ENCODE assay signal across 1 cellular context in the genomic region with DNA sequence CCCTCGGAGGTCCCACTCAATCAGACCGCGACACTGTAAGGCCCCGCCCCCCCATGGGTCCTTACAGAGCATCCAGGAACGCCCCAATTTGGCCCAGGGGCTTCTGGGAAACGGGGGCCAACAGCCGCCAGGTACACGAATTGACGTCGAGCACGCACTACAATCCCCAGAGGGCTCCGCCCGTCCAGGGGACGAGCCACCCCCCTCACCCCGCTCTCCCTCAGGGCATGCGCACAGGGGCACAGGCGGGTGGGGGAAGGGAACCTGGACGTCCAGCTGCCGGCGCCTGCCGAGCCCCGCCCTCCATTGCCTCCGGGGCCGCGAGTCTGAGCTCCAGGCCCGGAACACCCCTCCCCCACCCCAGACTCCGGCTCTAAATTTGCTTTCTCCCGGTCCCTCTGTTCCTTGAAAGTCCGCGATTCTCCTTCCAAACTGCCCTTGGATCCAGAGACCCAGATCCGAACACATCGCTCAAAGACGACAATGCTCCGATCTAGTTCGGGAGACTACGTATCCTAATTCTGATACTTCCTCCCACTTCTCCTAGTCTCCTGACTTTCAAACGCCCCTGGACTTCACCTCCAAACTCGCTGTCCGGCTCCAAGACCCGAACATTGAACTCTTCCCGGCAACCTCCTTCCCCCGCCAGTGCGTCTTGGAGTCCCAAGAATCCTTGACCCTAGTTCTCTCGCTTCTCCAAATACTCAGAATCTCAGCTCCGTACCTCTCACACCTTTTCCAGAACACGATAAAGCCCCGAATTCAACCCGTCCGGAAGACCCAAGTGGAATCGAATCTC.
TF ChIP-seq lines count a peak whose summit lies in the region.

No MANE protein-coding gene starts in this region.

TF ChIP-seq in K562, 482 proteins besides CTCF, POLR2A, EP300 and RAD21 (continues in another document):
- TF ChIP-seq OTX1 (CRISPR knock-in tag; IDR thresholded peaks at IDR 0.05) (0 out of 2 replicates have a peak, but pooled peaks have one; percentile 6), TAF15 (IDR thresholded peaks at IDR 0.05; ENCODE audit: low read depth, low read length) (no peak), SIX5 (IDR thresholded peaks at IDR 0.05; ENCODE audit: borderline replicate concordance in 1 of 2, insufficient read depth in 1 of 2, low read depth in 1 of 2, low read length in 2 of 2) (peak; percentile 71 to 82), FOSL1 (tag; conservative IDR thresholded peaks at IDR 0.05) (peak; percentile 39; the same call in 1 of the 2 replicates), HNRNPK (IDR thresholded peaks at IDR 0.05; ENCODE audit: low read depth, low read length, poor library complexity, severe bottlenecking) (peak; percentile 36), ZNF764 (CRISPR knock-in tag; IDR thresholded peaks at IDR 0.05; ENCODE audit: low read depth) (no peak), ZNF76 (CRISPR knock-in tag; IDR thresholded peaks at IDR 0.05; ENCODE audit: borderline replicate concordance) (no peak), XRCC5 (IDR thresholded peaks at IDR 0.05; ENCODE audit: low read depth, low read length) (peak; percentile 33; the same call in 1 of the 2 replicates), TRIM28 (IDR thresholded peaks at IDR 0.05) (peak; percentile 45; the same call in 1 of the 2 replicates), TBP (optimal IDR thresholded peaks at IDR 0.05; ENCODE audit: low read depth, low read length) (peak; percentile 47), ZC3H8 (IDR thresholded peaks at IDR 0.05) (0 out of 2 replicates have a peak, but pooled peaks have one; percentile 7), NEUROD1 (IDR thresholded peaks at IDR 0.05; ENCODE audit: borderline replicate concordance, low read depth, low read length, partially characterized antibody) (peak; percentile 72), RBM17 (IDR thresholded peaks at IDR 0.05; ENCODE audit: borderline replicate concordance, low read depth, low read length) (no peak), MAFG (tag; conservative IDR thresholded peaks at IDR 0.05) (no peak), HMGN3 (IDR thresholded peaks at IDR 0.05; ENCODE audit: borderline replicate concordance, extremely low read depth, insufficient read length, low read depth, low read length) (peak; percentile 98), SMARCA5 (IDR thresholded peaks at IDR 0.05) (peak; percentile 70; the same call in 1 of the 2 replicates), LEF1 (IDR thresholded peaks at IDR 0.05) (peak; percentile 81), CREB1 (IDR thresholded peaks at IDR 0.05) (peak; percentile 86), CREB1 (CRISPR knock-in tag; IDR thresholded peaks at IDR 0.05) (peak; percentile 94), DDX20 (tag; IDR thresholded peaks at IDR 0.05; ENCODE audit: low read depth) (no peak), ZZZ3 (IDR thresholded peaks at IDR 0.05) (no peak), BDP1 (IDR thresholded peaks at IDR 0.05; ENCODE audit: insufficient read depth, insufficient read length) (no peak), NFRKB (IDR thresholded peaks at IDR 0.05; ENCODE audit: low read depth) (peak; percentile 95), POLR2G (IDR thresholded peaks at IDR 0.05; ENCODE audit: low read depth, low read length) (peak; percentile 87), PHB (CRISPR knock-in tag; IDR thresholded peaks at IDR 0.05) (no peak), CHD1 (IDR thresholded peaks at IDR 0.05; ENCODE audit: low read length) (peak; percentile 95), DACH1 (IDR thresholded peaks at IDR 0.05; ENCODE audit: partially characterized antibody) (peak; percentile 58)
- TF ChIP-seq, protein P1, sequence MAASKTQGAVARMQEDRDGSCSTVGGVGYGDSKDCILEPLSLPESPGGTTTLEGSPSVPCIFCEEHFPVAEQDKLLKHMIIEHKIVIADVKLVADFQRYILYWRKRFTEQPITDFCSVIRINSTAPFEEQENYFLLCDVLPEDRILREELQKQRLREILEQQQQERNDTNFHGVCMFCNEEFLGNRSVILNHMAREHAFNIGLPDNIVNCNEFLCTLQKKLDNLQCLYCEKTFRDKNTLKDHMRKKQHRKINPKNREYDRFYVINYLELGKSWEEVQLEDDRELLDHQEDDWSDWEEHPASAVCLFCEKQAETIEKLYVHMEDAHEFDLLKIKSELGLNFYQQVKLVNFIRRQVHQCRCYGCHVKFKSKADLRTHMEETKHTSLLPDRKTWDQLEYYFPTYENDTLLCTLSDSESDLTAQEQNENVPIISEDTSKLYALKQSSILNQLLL (CRISPR knock-in tag; IDR thresholded peaks at IDR 0.05; ENCODE audit: borderline replicate concordance) = no peak
- TF ChIP-seq, protein P2, sequence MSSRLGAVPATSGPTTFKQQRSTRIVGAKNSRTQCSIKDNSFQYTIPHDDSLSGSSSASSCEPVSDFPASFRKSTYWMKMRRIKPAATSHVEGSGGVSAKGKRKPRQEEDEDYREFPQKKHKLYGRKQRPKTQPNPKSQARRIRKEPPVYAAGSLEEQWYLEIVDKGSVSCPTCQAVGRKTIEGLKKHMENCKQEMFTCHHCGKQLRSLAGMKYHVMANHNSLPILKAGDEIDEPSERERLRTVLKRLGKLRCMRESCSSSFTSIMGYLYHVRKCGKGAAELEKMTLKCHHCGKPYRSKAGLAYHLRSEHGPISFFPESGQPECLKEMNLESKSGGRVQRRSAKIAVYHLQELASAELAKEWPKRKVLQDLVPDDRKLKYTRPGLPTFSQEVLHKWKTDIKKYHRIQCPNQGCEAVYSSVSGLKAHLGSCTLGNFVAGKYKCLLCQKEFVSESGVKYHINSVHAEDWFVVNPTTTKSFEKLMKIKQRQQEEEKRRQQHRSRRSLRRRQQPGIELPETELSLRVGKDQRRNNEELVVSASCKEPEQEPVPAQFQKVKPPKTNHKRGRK (tag; IDR thresholded peaks at IDR 0.05) = no peak
- TF ChIP-seq, protein P3, sequence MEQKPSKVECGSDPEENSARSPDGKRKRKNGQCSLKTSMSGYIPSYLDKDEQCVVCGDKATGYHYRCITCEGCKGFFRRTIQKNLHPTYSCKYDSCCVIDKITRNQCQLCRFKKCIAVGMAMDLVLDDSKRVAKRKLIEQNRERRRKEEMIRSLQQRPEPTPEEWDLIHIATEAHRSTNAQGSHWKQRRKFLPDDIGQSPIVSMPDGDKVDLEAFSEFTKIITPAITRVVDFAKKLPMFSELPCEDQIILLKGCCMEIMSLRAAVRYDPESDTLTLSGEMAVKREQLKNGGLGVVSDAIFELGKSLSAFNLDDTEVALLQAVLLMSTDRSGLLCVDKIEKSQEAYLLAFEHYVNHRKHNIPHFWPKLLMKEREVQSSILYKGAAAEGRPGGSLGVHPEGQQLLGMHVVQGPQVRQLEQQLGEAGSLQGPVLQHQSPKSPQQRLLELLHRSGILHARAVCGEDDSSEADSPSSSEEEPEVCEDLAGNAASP (IDR thresholded peaks at IDR 0.05) = no peak
- TF ChIP-seq, protein P4, sequence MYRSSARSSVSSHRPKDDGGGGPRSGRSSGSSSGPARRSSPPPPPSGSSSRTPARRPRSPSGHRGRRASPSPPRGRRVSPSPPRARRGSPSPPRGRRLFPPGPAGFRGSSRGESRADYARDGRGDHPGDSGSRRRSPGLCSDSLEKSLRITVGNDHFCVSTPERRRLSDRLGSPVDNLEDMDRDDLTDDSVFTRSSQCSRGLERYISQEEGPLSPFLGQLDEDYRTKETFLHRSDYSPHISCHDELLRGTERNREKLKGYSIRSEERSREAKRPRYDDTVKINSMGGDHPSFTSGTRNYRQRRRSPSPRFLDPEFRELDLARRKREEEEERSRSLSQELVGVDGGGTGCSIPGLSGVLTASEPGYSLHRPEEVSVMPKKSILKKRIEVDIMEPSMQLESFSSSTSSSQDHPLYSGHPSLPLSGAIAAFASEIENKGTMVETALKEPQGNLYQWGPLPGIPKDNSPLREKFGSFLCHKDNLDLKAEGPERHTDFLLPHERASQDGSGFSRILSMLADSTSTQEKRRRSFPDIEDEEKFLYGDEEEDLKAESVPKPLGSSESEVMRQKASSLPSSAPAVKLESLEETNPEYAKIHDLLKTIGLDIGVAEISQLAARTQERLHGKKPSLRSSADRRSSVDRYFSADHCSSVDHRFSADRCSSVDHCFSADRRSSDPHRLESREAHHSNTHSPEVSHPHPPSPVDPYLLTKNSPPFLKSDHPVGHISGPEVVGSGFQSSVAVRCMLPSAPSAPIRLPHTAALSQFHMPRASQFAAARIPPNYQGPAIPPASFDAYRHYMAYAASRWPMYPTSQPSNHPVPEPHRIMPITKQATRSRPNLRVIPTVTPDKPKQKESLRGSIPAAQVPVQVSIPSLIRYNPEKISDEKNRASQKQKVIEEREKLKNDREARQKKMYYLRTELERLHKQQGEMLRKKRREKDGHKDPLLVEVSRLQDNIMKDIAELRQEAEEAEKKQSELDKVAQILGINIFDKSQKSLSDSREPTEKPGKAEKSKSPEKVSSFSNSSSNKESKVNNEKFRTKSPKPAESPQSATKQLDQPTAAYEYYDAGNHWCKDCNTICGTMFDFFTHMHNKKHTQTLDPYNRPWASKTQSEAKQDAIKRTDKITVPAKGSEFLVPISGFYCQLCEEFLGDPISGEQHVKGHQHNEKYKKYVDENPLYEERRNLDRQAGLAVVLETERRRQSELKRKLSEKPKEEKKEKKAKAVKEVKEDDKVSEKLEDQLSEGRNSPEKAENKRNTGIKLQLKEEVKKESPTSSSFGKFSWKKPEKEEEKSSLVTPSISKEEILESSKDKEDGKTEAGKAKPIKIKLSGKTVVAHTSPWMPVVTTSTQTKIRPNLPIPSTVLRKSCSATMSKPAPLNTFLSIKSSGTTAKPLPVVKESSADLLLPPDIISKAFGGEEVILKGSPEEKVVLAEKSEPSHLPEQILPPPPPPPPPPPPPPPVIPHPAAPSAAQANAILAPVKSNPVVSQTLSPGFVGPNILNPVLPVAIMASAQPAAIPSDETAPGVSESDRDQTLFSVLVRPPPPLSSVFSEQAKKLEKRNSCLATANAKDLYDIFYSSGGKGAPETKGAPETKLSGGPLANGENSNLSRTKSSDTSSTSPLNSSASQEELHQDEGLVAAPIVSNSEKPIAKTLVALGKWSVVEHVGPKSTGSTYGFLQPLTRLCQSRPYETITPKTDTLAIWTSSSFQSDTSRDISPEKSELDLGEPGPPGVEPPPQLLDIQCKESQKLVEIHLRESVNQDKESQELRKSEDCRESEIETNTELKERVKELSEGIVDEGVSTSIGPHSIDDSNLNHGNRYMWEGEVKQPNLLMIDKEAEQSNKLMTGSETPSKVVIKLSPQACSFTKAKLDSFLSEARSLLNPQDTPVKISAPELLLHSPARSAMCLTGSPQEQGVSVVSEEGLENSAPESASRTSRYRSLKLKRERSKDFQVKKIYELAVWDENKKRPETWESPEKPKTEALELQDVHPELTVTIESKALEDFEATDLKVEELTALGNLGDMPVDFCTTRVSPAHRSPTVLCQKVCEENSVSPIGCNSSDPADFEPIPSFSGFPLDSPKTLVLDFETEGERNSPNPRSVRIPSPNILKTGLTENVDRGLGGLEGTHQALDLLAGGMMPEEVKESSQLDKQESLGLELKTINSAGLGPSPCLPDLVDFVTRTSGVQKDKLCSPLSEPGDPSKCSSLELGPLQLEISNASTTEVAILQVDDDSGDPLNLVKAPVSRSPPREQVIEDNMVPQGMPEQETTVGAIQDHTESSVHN (IDR thresholded peaks at IDR 0.05; ENCODE audit: borderline replicate concordance in 1 of 2, low read depth in 1 of 2) = 0 out of 4 replicates have a peak, but pooled peaks of 1 of the 2 experiments have one; percentile 19
- TF ChIP-seq, protein P5, sequence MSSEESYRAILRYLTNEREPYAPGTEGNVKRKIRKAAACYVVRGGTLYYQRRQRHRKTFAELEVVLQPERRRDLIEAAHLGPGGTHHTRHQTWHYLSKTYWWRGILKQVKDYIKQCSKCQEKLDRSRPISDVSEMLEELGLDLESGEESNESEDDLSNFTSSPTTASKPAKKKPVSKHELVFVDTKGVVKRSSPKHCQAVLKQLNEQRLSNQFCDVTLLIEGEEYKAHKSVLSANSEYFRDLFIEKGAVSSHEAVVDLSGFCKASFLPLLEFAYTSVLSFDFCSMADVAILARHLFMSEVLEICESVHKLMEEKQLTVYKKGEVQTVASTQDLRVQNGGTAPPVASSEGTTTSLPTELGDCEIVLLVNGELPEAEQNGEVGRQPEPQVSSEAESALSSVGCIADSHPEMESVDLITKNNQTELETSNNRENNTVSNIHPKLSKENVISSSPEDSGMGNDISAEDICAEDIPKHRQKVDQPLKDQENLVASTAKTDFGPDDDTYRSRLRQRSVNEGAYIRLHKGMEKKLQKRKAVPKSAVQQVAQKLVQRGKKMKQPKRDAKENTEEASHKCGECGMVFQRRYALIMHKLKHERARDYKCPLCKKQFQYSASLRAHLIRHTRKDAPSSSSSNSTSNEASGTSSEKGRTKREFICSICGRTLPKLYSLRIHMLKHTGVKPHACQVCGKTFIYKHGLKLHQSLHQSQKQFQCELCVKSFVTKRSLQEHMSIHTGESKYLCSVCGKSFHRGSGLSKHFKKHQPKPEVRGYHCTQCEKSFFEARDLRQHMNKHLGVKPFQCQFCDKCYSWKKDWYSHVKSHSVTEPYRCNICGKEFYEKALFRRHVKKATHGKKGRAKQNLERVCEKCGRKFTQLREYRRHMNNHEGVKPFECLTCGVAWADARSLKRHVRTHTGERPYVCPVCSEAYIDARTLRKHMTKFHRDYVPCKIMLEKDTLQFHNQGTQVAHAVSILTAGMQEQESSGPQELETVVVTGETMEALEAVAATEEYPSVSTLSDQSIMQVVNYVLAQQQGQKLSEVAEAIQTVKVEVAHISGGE (CRISPR knock-in tag; IDR thresholded peaks at IDR 0.05) = peak in 1 of 3 experiments; percentile 39; a peak in 1 of 6 replicates
- TF ChIP-seq, protein P6, sequence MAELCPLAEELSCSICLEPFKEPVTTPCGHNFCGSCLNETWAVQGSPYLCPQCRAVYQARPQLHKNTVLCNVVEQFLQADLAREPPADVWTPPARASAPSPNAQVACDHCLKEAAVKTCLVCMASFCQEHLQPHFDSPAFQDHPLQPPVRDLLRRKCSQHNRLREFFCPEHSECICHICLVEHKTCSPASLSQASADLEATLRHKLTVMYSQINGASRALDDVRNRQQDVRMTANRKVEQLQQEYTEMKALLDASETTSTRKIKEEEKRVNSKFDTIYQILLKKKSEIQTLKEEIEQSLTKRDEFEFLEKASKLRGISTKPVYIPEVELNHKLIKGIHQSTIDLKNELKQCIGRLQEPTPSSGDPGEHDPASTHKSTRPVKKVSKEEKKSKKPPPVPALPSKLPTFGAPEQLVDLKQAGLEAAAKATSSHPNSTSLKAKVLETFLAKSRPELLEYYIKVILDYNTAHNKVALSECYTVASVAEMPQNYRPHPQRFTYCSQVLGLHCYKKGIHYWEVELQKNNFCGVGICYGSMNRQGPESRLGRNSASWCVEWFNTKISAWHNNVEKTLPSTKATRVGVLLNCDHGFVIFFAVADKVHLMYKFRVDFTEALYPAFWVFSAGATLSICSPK (IDR thresholded peaks at IDR 0.05; ENCODE audit: borderline replicate concordance) = peak; percentile 95
- TF ChIP-seq, protein P7, sequence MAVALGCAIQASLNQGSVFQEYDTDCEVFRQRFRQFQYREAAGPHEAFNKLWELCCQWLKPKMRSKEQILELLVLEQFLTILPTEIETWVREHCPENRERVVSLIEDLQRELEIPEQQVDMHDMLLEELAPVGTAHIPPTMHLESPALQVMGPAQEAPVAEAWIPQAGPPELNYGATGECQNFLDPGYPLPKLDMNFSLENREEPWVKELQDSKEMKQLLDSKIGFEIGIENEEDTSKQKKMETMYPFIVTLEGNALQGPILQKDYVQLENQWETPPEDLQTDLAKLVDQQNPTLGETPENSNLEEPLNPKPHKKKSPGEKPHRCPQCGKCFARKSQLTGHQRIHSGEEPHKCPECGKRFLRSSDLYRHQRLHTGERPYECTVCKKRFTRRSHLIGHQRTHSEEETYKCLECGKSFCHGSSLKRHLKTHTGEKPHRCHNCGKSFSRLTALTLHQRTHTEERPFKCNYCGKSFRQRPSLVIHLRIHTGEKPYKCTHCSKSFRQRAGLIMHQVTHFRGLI (CRISPR knock-in tag; IDR thresholded peaks at IDR 0.05) = no peak
